8 cellular contexts compared by ENCODE assay signal in the genomic region with DNA sequence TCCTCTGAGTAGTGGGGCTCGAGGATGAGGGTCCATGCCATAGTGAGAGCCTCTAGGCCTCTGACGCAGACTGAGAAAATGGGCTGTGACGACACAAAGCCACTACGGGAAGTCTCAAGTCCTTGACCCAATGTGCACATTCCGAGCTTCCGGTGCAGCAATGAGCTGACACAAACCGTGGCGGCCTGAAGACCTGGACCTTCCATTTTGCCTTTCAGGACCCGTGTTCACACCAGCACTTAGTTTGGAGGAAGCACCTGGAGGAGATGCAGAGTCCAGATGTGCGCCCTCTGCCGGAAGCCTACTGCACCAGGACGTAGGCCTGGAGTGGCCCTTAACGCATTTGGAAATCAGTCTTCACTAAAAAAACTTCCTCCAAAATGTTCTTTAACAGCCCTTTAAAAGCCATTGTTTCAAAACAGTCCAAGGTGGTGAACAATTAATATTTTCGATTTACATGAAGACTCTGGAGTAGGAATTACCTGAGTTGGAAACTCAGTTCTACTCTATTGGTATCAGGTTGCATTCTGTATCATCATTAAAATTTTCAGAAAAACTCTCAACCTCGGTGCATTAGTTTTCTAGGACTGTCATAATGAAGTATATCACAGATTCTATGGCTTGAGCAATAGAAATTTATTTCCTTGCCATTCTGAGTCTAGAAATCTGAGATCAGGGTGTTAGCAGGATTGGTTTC. TPM values are rescaled to one million over a fixed set of nuclear protein-coding genes. Genes with fewer than 3 reads are reported as not detected.
DNase-seq lines count a peak whose midpoint lies in the region; ATAC-seq and TF ChIP-seq lines count a peak whose summit lies in the region.

No MANE protein-coding gene starts in this region.

- no peak overlapping the region for H3K4me3 ChIP-seq in suprapubic skin

- TF ChIP-seq EP300 in suprapubic skin (IDR thresholded peaks at IDR 0.05), result no peak

- no peaks in the 10 kb centered on the region for H3K9me3 ChIP-seq in suprapubic skin

- H3K36me3 ChIP-seq in suprapubic skin, result no peaks in the 10 kb centered on the region

- no peaks in the 10 kb centered on the region for H3K27me3 Mint-ChIP-seq in naive thymus-derived CD8-positive, alpha-beta T cell

- H3K27ac Mint-ChIP-seq in naive thymus-derived CD8-positive, alpha-beta T cell, result peak overlapping the region in 1 of 10 donors; percentile 17

- ATAC-seq in naive thymus-derived CD8-positive, alpha-beta T cell, result peak; percentile 83 to 94
- ATAC-seq in GM21786 (IDR thresholded peaks at IDR 0.05; ENCODE audit: unreplicated experiment) (no peak), GM19467 (IDR thresholded peaks at IDR 0.05; ENCODE audit: unreplicated experiment) (no peak)

- DNase-seq in DMS53 (lab: John Stamatoyannopoulos, UW), result peak; percentile 90
- peak; percentile 58 for DNase-seq in HuH-7.5 (ENCODE audit: low spot score)
- peak; percentile 30 to 43 for DNase-seq in activated CD4-positive, alpha-beta T cell treated with anti-CD3 and anti-CD28 coated beads, Interleukin-2, amount 50 U/mL, for 24 hours (ENCODE audit: low read depth in 1 of 2, low spot score in 1 of 2)
- peak; percentile 71 for DNase-seq in effector CD4-positive, alpha-beta T cell
- DNase-seq in naive thymus-derived CD8-positive, alpha-beta T cell, result peak; percentile 49 to 81 (median 65)
- no peak for DNase-seq in suprapubic skin (ENCODE audit: low spot score in 2 of 2)

- peaks cover 16% of the 10 kb centered on the region for H3K4me1 ChIP-seq in suprapubic skin

- no peak for TF ChIP-seq POLR2A in suprapubic skin (IDR thresholded peaks at IDR 0.05)

- no peaks in the 10 kb centered on the region for H3K9me3 Mint-ChIP-seq in naive thymus-derived CD8-positive, alpha-beta T cell

- H3K27ac ChIP-seq in suprapubic skin, result no peak overlapping the region

- H3K4me1 Mint-ChIP-seq in naive thymus-derived CD8-positive, alpha-beta T cell, result peaks cover 12 to 51% (median 22%) of the 10 kb centered on the region in 4 donors

- peak overlapping the region in 1 of 10 donors; percentile 27 for H3K4me3 Mint-ChIP-seq in naive thymus-derived CD8-positive, alpha-beta T cell

- H3K27me3 ChIP-seq in suprapubic skin, result no peaks in the 10 kb centered on the region

- POLR2A ChIA-PET in naive thymus-derived CD8-positive, alpha-beta T cell (lab: Charles Lee), result no interaction called here

- peak; percentile 7 to 34 for TF ChIP-seq CTCF in suprapubic skin (IDR thresholded peaks at IDR 0.05)

- no peaks in the 10 kb centered on the region for H3K36me3 Mint-ChIP-seq in naive thymus-derived CD8-positive, alpha-beta T cell

- 86% methylated on average over 15 of the region's 15 CpGs for WGBS in suprapubic skin

RNA-seq across cellular contexts. Expression of a gene that starts 33.9 kb away (rescaled TPM):
- not detected for total RNA-seq in naive thymus-derived CD8-positive, alpha-beta T cell
- polyA plus RNA-seq in naive thymus-derived CD8-positive, alpha-beta T cell, result not detected
- not detected for total RNA-seq in suprapubic skin

Comparison
In these comparisons a context has a peak if more than half of its experiments do, and no peak if none do; other contexts are left out.
1. DNase-seq: peak in DMS53 (single experiment), HuH-7.5 (single experiment), activated CD4-positive, alpha-beta T cell treated with anti-CD3 and anti-CD28 coated beads, Interleukin-2, amount 50 U/mL, for 24 hours (2 of 2), effector CD4-positive, alpha-beta T cell (single experiment) and naive thymus-derived CD8-positive, alpha-beta T cell (10 of 10); none in suprapubic skin (0 of 2).
2. ATAC-seq: peak in naive thymus-derived CD8-positive, alpha-beta T cell (2 of 2); none in GM21786 (single experiment) and GM19467 (single experiment).